ENCODE assay signal across 8 cellular contexts in the genomic region with DNA sequence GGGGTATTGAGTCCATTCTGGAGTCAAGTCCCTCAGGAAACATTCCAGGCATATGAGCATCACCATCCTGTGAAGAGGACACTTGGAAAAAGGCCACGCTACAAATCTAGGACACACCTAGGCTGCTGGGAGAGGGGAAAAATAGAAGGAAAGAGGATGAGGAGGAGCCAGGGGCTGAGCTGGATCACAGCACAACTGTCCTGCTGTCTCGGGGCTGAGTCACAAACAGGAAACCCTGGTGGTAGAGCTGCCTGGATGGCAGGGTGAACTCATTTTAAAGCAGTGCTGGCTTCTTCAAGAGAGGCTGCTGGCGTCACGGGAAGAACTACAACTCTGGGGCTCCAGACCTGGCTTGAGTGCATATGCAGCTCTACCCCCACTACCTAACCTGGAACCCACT. TPM values are rescaled to one million over a fixed set of nuclear protein-coding genes. Genes with fewer than 3 reads are reported as not detected.
DNase-seq lines count a peak whose midpoint lies in the region; ATAC-seq and TF ChIP-seq lines count a peak whose summit lies in the region.

No MANE protein-coding gene starts in this region.

- in situ Hi-C loops in mammary epithelial cell (cut with MboI; ENCODE audit: low sequenced_read_pairs in 2 of 2): no loop called here

- no peaks in the 10 kb centered on the region for H3K27me3 ChIP-seq in mammary epithelial cell (ENCODE audit: insufficient read depth, low read length)

- peaks cover 29% of the 10 kb centered on the region for H3K4me1 ChIP-seq in mammary epithelial cell (ENCODE audit: insufficient read depth, low read length)

- H3K9me3 Mint-ChIP-seq in T-helper 1 cell treated with Interleukin-12 subunit alpha and Interleukin-12 subunit beta and Interleukin-4 antibody, amounts not matched to agents 30 μg/mL and 1 μg/mL, for 36 hours: no peaks in the 10 kb centered on the region

- H3K36me3 ChIP-seq in mammary epithelial cell (ENCODE audit: insufficient read depth, low read length): peaks cover 3% of the 10 kb centered on the region

- peak overlapping the region; percentile 51 for H2AFZ ChIP-seq in mammary epithelial cell (ENCODE audit: low read depth, low read length)

- H3K4me3 Mint-ChIP-seq in T-helper 1 cell treated with Interleukin-12 subunit alpha and Interleukin-12 subunit beta and Interleukin-4 antibody, amounts not matched to agents 30 μg/mL and 1 μg/mL, for 36 hours: no peak overlapping the region

- H3K9me3 ChIP-seq in mammary epithelial cell (replicated peaks; ENCODE audit: insufficient read depth, low read length): no peaks in the 10 kb centered on the region

- peak; percentile 89 for DNase-seq in Daoy (ENCODE audit: low read depth)
- DNase-seq in mammary epithelial cell: peak; percentile 86
- DNase-seq in pons (ENCODE audit: low spot score): peak; percentile 38
- no peak for DNase-seq in OCI-M1 (lab: John Stamatoyannopoulos, UW)
- DNase-seq in NCI-H2171 (lab: John Stamatoyannopoulos, UW): no peak

- dilution Hi-C loops in mammary epithelial cell (cut with HindIII; ENCODE audit: low sequenced_read_pairs): loop anchor here (5.0 to 10.0 kb wide), 2 partner anchors 37 to 75 kb away; no protein-coding TSS in a partner anchor

- no peaks in the 10 kb centered on the region for H4K20me1 ChIP-seq in mammary epithelial cell (ENCODE audit: insufficient read depth, low read length)

- H3K4me1 Mint-ChIP-seq in T-helper 1 cell treated with Interleukin-12 subunit alpha and Interleukin-12 subunit beta and Interleukin-4 antibody, amounts not matched to agents 30 μg/mL and 1 μg/mL, for 36 hours (ENCODE audit: low read depth): peaks cover 24% of the 10 kb centered on the region

- peak overlapping the region; percentile 73 for H3K27ac Mint-ChIP-seq in T-helper 1 cell treated with Interleukin-12 subunit alpha and Interleukin-12 subunit beta and Interleukin-4 antibody, amounts not matched to agents 30 μg/mL and 1 μg/mL, for 36 hours

- CTCF ChIA-PET in mammary epithelial cell (lab: Charles Lee; ENCODE audit: low non-redundant PET): no interaction called here

- H3K4me2 ChIP-seq in mammary epithelial cell (ENCODE audit: insufficient read depth, low read depth, low read length): peak overlapping the region; percentile 60

- peaks cover 3% of the 10 kb centered on the region for H3K79me2 ChIP-seq in mammary epithelial cell (ENCODE audit: insufficient read depth, low read length)

- intact Hi-C loops in mammary epithelial cell (cut with micrococcal nuclease): no loop called here

- H3K36me3 Mint-ChIP-seq in T-helper 1 cell treated with Interleukin-12 subunit alpha and Interleukin-12 subunit beta and Interleukin-4 antibody, amounts not matched to agents 30 μg/mL and 1 μg/mL, for 36 hours (ENCODE audit: low read depth): peaks cover 8% of the 10 kb centered on the region

- H3K4me3 ChIP-seq in mammary epithelial cell (replicated peaks in 1 of 3; ENCODE audit: insufficient read depth in 1 of 3, low read depth in 2 of 3, low read length in 3 of 3): no peak overlapping the region

- 9% methylated on average over 4 of the region's 4 CpGs for WGBS in mammary epithelial cell (ENCODE audit: low coverage, missing lambda C conversion rate)

- ATAC-seq in GM19455 (IDR thresholded peaks at IDR 0.05; ENCODE audit: unreplicated experiment): no peak
- no peak for ATAC-seq in GM18867 (IDR thresholded peaks at IDR 0.05; ENCODE audit: unreplicated experiment)

- peak in 1 of 2 donors; percentile 9 for TF ChIP-seq CTCF in mammary epithelial cell (conservative IDR thresholded peaks at IDR 0.05 in 1 of 2, IDR thresholded peaks at IDR 0.05 in 1 of 2; ENCODE audit: extremely low read depth in 1 of 2, insufficient read depth in 1 of 2, low read depth in 1 of 2, low read length in 2 of 2)

- peak overlapping the region; percentile 82 for H3K27ac ChIP-seq in mammary epithelial cell (ENCODE audit: insufficient read depth, low read depth, low read length)

- peak overlapping the region; percentile 51 for H3K9ac ChIP-seq in mammary epithelial cell (ENCODE audit: insufficient read depth, low read length)

- no TSS peak for BruUV-seq in mammary epithelial cell (replicated peaks; lab: Mats Ljungman, UMichigan)

- H3K27me3 Mint-ChIP-seq in T-helper 1 cell treated with Interleukin-12 subunit alpha and Interleukin-12 subunit beta and Interleukin-4 antibody, amounts not matched to agents 30 μg/mL and 1 μg/mL, for 36 hours (ENCODE audit: low read depth): no peaks in the 10 kb centered on the region

RNA-seq across cellular contexts. Expression of gene FSCN1, which starts 37.3 kb away (rescaled TPM):
- total RNA-seq in Daoy (2014; rRNA removed; shearing (Covaris generic)): 269 and 276 TPM in 2 replicates
- total RNA-seq in mammary epithelial cell: 100 to 1,000 TPM; 303 to 480 TPM
- 365 TPM for polyA plus RNA-seq in mammary epithelial cell
- polyA minus RNA-seq in mammary epithelial cell: 201 TPM

Comparison
In these comparisons a context has a peak if more than half of its experiments do, and no peak if none do; other contexts are left out.
1. DNase-seq: peak in Daoy (single experiment), mammary epithelial cell (single experiment) and pons (single experiment); none in OCI-M1 (single experiment) and NCI-H2171 (single experiment).